ENCODE assay signal across 8 cellular contexts in genomic region chr11:71125150-71125549, GRCh38.
"Had no signal": no experiment of that assay in that cellular context is flagged by ENCODE, and none has a peak within 500 bp of the region (broad histone marks: within the 10 kb centered on the region; RNA-seq: fewer than 3 reads in every experiment).

No MANE protein-coding gene starts in this region.

- DNase-seq: GDM1, GF-D8 had no signal

- FAIRE-seq: G401.6, GM12878, GM12891, GM12892, GM18507, GM19239 had no signal

- H3K4me3 ChIP-seq: GM12878 had no signal

- ATAC-seq: GM12878 had no signal
